ENCODE assay signal across 17 cellular contexts in genomic region chr11:109085708-109086373, GRCh38.
DNase-seq lines count a peak whose midpoint lies in the region; ATAC-seq, FAIRE-seq and TF ChIP-seq lines count a peak whose summit lies in the region.
"Had no signal": no experiment of that assay in that cellular context is flagged by ENCODE, and none has a peak within 500 bp of the region (broad histone marks: within the 10 kb centered on the region; RNA-seq: fewer than 3 reads in every experiment).

No MANE protein-coding gene starts in this region.

- intact Hi-C loops in K562 (cut with micrococcal nuclease) = no loop called here

- TF ChIP-seq CTCF in AG09319 (IDR thresholded peaks at IDR 0.05; ENCODE audit: low read depth, low read length) = no peak
- no peak for TF ChIP-seq CTCF in K562 (IDR thresholded peaks at IDR 0.05 in 2 of 3, conservative IDR thresholded peaks at IDR 0.05 in 1 of 3; ENCODE audit: insufficient read depth in 2 of 3, low read depth in 1 of 3, low read length in 3 of 3)
- TF ChIP-seq CTCF in BE2C (IDR thresholded peaks at IDR 0.05; ENCODE audit: low read depth, low read length) = no peak

- CTCF ChIA-PET in K562 (lab: Yijun Ruan, JAX; ENCODE audit: low intra/inter-chr PET ratio) = no interaction called here

- in situ Hi-C loops in K562 (cut with MboI) = no loop called here

- peak overlapping the region; percentile 48 for H2AFZ ChIP-seq in K562 (ENCODE audit: low read depth, low read length)
- H2AFZ ChIP-seq: hepatocyte had no signal

- no peaks in the 10 kb centered on the region for H3K79me2 ChIP-seq in K562 (ENCODE audit: control insufficient read depth, insufficient read depth, low read length)
- H3K79me2 ChIP-seq: hepatocyte had no signal

- H3K4me2 ChIP-seq in K562 (ENCODE audit: insufficient read depth, low read length) = no peak overlapping the region
- H3K4me2 ChIP-seq: hepatocyte had no signal

- H3K36me3 ChIP-seq in K562 (ENCODE audit: control insufficient read depth, insufficient read depth, low read length) (no peaks in the 10 kb centered on the region), BE2C (no peaks in the 10 kb centered on the region)
- H3K36me3 ChIP-seq: lower lobe of right lung, vagina had no signal

- H3K4me1 ChIP-seq in K562 (replicated peaks in 1 of 2; ENCODE audit: control insufficient read depth in 2 of 2, insufficient read depth in 2 of 2, low read length in 2 of 2) (no peaks in the 10 kb centered on the region), BE2C (no peaks in the 10 kb centered on the region)
- H3K4me1 ChIP-seq: lower lobe of right lung, vagina had no signal

- no peaks in the 10 kb centered on the region for H4K20me1 ChIP-seq in K562 (replicated peaks; ENCODE audit: control insufficient read depth, insufficient read depth, low read length)

- TF ChIP-seq RAD21 in K562 (CRISPR knock-in tag; conservative IDR thresholded peaks at IDR 0.05 in 1 of 2, IDR thresholded peaks at IDR 0.05 in 1 of 2) = no peak

- H3K9ac ChIP-seq in K562 (ENCODE audit: insufficient read depth in 1 of 2, low read depth in 2 of 2, low read length in 2 of 2) = no peak overlapping the region

- WGBS in K562 (ENCODE audit: insufficient coverage, low coverage, missing lambda C conversion rate) = 0% methylated on average over 5 of the region's 5 CpGs

- H3K27ac ChIP-seq in K562 (ENCODE audit: extremely low read depth, low read depth, low read length) = no peak overlapping the region
- H3K27ac ChIP-seq: hepatocyte, lower lobe of right lung, vagina had no signal

- BruUV-seq in K562 (replicated peaks; lab: Mats Ljungman, UMichigan) = no TSS peak

- H3K9me1 ChIP-seq in K562 (ENCODE audit: control insufficient read depth, insufficient read depth, low read length) = no peaks in the 10 kb centered on the region

- H3K9me3 ChIP-seq in K562 (replicated peaks; ENCODE audit: control insufficient read depth, insufficient read depth, low read depth, low read length) (no peaks in the 10 kb centered on the region), BE2C (no peaks in the 10 kb centered on the region)
- H3K9me3 ChIP-seq: lower lobe of right lung, vagina had no signal

- TF ChIP-seq EP300 in K562 (IDR thresholded peaks at IDR 0.05; ENCODE audit: low read length) = no peak

- ATAC-seq in K562 (no peak), left lobe of liver (peak; percentile 98)
- ATAC-seq: lower lobe of right lung had no signal

- DNase-seq in AG09319 (ENCODE audit: extremely low read depth, low read depth) (peak; percentile 14), LHCN-M2 (ENCODE audit: low read depth) (peak; percentile 74), K562 (ENCODE audit: extremely low read depth in 1 of 4, low spot score in 3 of 4) (no peak), left lobe of liver (ENCODE audit: low spot score) (peak; percentile 54), BE2C (no peak), NCI-H2171 (lab: John Stamatoyannopoulos, UW) (no peak), cortex of kidney (lab: John Stamatoyannopoulos, UW) (no peak), 8988T (no peak)
- DNase-seq: activated B cell treated with CpG ODN at 0.5 μM for 24 hours; HFFc6; lower lobe of right lung; NCI-H2081 treated with DMSO at 0.1 percent for 48 hours; NK-92 treated with Interleukin-12 subunit alpha and Interleukin-12 subunit beta, amount 100 ng/mL, for 24 hours; nucleus accumbens; stimulated activated CD8-positive, alpha-beta memory T cell treated with anti-CD3 and anti-CD28 coated beads, Interleukin-4, amount 100 ng/mL, for 48 hours had no signal

- H3K27me3 ChIP-seq in K562 (ENCODE audit: control insufficient read depth in 2 of 2, insufficient read depth in 2 of 2, low read length in 2 of 2) = no peaks in the 10 kb centered on the region
- H3K27me3 ChIP-seq in BE2C = no peaks in the 10 kb centered on the region
- H3K27me3 ChIP-seq: hepatocyte, vagina had no signal

- no peak for FAIRE-seq in K562 (lab: Jason Lieb, UNC)

- no peak for TF ChIP-seq POLR2A in K562 (conservative IDR thresholded peaks at IDR 0.05)

- H3K4me3 ChIP-seq in K562 = no peak overlapping the region
- H3K4me3 ChIP-seq in BE2C (ENCODE audit: low read depth, low read length) = no peak overlapping the region
- H3K4me3 ChIP-seq: hepatocyte, lower lobe of right lung, vagina had no signal

- POLR2A ChIA-PET in K562 (lab: Yijun Ruan, JAX) = interaction anchor here (0.7 kb wide), 1 partner anchor 394 kb away, joined by 3 read pairs; no protein-coding TSS in a partner anchor

TF ChIP-seq in K562, 482 proteins besides CTCF, POLR2A, EP300 and RAD21 (continues in another document):
- no peak for TF ChIP-seq JUND (IDR thresholded peaks at IDR 0.05; ENCODE audit: borderline replicate concordance, low read depth, low read length)
- TF ChIP-seq JUND (tag; IDR thresholded peaks at IDR 0.05; ENCODE audit: borderline replicate concordance, low read depth, low read length) = peak; percentile 56; the same call in 2 of the 3 replicates
- TF ChIP-seq STAT5B (CRISPR knock-in tag; IDR thresholded peaks at IDR 0.05) = no peak
- no peak for TF ChIP-seq ZNF76 (CRISPR knock-in tag; IDR thresholded peaks at IDR 0.05; ENCODE audit: borderline replicate concordance)
- no peak for TF ChIP-seq TAF15 (IDR thresholded peaks at IDR 0.05; ENCODE audit: low read depth, low read length)
- no peak for TF ChIP-seq PKNOX1 (IDR thresholded peaks at IDR 0.05)
- 0 out of 2 replicates have a peak, but pooled peaks have one; percentile 30 for TF ChIP-seq L3MBTL2 (IDR thresholded peaks at IDR 0.05)
- TF ChIP-seq MNT (conservative IDR thresholded peaks at IDR 0.05) = no peak
- TF ChIP-seq, protein P1, sequence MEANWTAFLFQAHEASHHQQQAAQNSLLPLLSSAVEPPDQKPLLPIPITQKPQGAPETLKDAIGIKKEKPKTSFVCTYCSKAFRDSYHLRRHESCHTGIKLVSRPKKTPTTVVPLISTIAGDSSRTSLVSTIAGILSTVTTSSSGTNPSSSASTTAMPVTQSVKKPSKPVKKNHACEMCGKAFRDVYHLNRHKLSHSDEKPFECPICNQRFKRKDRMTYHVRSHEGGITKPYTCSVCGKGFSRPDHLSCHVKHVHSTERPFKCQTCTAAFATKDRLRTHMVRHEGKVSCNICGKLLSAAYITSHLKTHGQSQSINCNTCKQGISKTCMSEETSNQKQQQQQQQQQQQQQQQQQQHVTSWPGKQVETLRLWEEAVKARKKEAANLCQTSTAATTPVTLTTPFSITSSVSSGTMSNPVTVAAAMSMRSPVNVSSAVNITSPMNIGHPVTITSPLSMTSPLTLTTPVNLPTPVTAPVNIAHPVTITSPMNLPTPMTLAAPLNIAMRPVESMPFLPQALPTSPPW (CRISPR knock-in tag; IDR thresholded peaks at IDR 0.05) = no peak
- TF ChIP-seq THAP7 (CRISPR knock-in tag; IDR thresholded peaks at IDR 0.05) = no peak
- no peak for TF ChIP-seq HLTF (IDR thresholded peaks at IDR 0.05)
- no peak for TF ChIP-seq ZC3H8 (IDR thresholded peaks at IDR 0.05)
- no peak for TF ChIP-seq TBP (optimal IDR thresholded peaks at IDR 0.05; ENCODE audit: low read depth, low read length)
- no peak for TF ChIP-seq ZFP30 (CRISPR knock-in tag; IDR thresholded peaks at IDR 0.05; ENCODE audit: borderline replicate concordance)
- no peak for TF ChIP-seq PHF20 (IDR thresholded peaks at IDR 0.05; ENCODE audit: partially characterized antibody)
- TF ChIP-seq CCNT2 (IDR thresholded peaks at IDR 0.05; ENCODE audit: borderline replicate concordance, extremely low read depth, insufficient read length, low read depth, low read length) = no peak
- TF ChIP-seq ZNF23 (CRISPR knock-in tag; IDR thresholded peaks at IDR 0.05) = no peak
- no peak for TF ChIP-seq ELK3 (CRISPR knock-in tag; IDR thresholded peaks at IDR 0.05)

Comparison
In these comparisons a context has a peak if more than half of its experiments do, and no peak if none do; other contexts are left out.
1. DNase-seq: peak in AG09319 (single experiment), LHCN-M2 (single experiment) and left lobe of liver (single experiment); none in K562 (0 of 4), BE2C (single experiment), NCI-H2171 (single experiment), cortex of kidney (single experiment) and 8988T (single experiment).